22 cellular contexts compared by ENCODE assay signal in genomic region chr18:57519668-57520424, GRCh38.
"Had no signal": no experiment of that assay in that cellular context is flagged by ENCODE, and none has a peak within 500 bp of the region (broad histone marks: within the 10 kb centered on the region; RNA-seq: fewer than 3 reads in every experiment).

No MANE protein-coding gene starts in this region.

- H3K36me3 Mint-ChIP-seq: brain; natural killer cell treated with Interleukin-12 subunit alpha and Interleukin-12 subunit beta and Interleukin-15 and Interleukin-18, amount 100 ng/mL, for 72 hours had no signal

- H3K4me3 Mint-ChIP-seq: activated CD4-positive, alpha-beta T cell treated with anti-CD3 and anti-CD28 coated beads, Interleukin-2, amount 10 ng/mL, durations not matched to agents 7 days and 5 days; activated CD8-positive, alpha-beta T cell treated with anti-CD3 and anti-CD28 coated beads, Interleukin-2, amount 10 ng/mL, durations not matched to agents 7 days and 5 days; activated naive CD8-positive, alpha-beta T cell treated with anti-CD3 and anti-CD28 coated beads, Interleukin-2, amount 50 U/mL, for 24 hours; activated T-cell treated with anti-CD3 and anti-CD28 coated beads, Interleukin-2, amount 50 U/mL, for 24 hours; brain; central memory CD8-positive, alpha-beta T cell; natural killer cell treated with Interleukin-12 subunit alpha and Interleukin-12 subunit beta and Interleukin-15 and Interleukin-18, amount 100 ng/mL, for 72 hours had no signal

- H3K9me3 ChIP-seq: colonic mucosa, gastroesophageal sphincter, upper lobe of right lung had no signal

- H3K79me2 ChIP-seq: parathyroid adenoma had no signal

- H3K27me3 ChIP-seq: colonic mucosa had no signal

- H3K9ac ChIP-seq: parathyroid adenoma had no signal

- ATAC-seq: activated CD4-positive, CD25-positive, alpha-beta regulatory T cell treated with anti-CD3 and anti-CD28 coated beads, Interleukin-2, amount 50 U/mL, for 24 hours; activated CD8-positive, alpha-beta T cell treated with anti-CD3 and anti-CD28 coated beads, Interleukin-2, amount 10 ng/mL, durations not matched to agents 7 days and 5 days; activated naive CD8-positive, alpha-beta T cell treated with anti-CD3 and anti-CD28 coated beads, Interleukin-2, amount 50 U/mL, for 24 hours; esophagus mucosa; gastroesophageal sphincter; heart right ventricle; natural killer cell treated with Interleukin-12 subunit alpha and Interleukin-12 subunit beta and Interleukin-15 and Interleukin-18, amount 100 ng/mL, for 72 hours; upper lobe of right lung had no signal

- H3K36me3 ChIP-seq: colonic mucosa, gastroesophageal sphincter, heart right ventricle, upper lobe of right lung had no signal

- H3K4me3 ChIP-seq: colonic mucosa, gastroesophageal sphincter, heart right ventricle, upper lobe of right lung had no signal

- H2AFZ ChIP-seq: parathyroid adenoma had no signal

- FAIRE-seq: endometrium had no signal

- H3K27ac ChIP-seq: colonic mucosa, gastroesophageal sphincter, heart right ventricle, parathyroid adenoma, upper lobe of right lung had no signal

- H3K4me1 ChIP-seq: colonic mucosa, gastroesophageal sphincter, parathyroid adenoma, upper lobe of right lung had no signal

- H3K9me3 Mint-ChIP-seq: activated CD4-positive, alpha-beta T cell treated with anti-CD3 and anti-CD28 coated beads, Interleukin-2, amount 10 ng/mL, durations not matched to agents 7 days and 5 days; activated naive CD8-positive, alpha-beta T cell treated with anti-CD3 and anti-CD28 coated beads, Interleukin-2, amount 50 U/mL, for 24 hours; activated T-cell treated with anti-CD3 and anti-CD28 coated beads, Interleukin-2, amount 50 U/mL, for 24 hours; activated T-helper 2 cell treated with anti-CD3 and anti-CD28 coated beads, Interferon-gamma antibody, Interleukin-2, Interleukin-4, amounts not matched to agents 10 μg/mL and 5 μg/mL and 100 μg/mL, durations not matched to agents 14 hours and 24 hours and 36 hours; central memory CD8-positive, alpha-beta T cell; natural killer cell treated with Interleukin-12 subunit alpha and Interleukin-12 subunit beta and Interleukin-15 and Interleukin-18, amount 100 ng/mL, for 72 hours had no signal

- DNase-seq: activated CD4-positive, alpha-beta T cell treated with anti-CD3 and anti-CD28 coated beads, Interleukin-2, amount 10 ng/mL, durations not matched to agents 7 days and 5 days; activated CD8-positive, alpha-beta T cell treated with anti-CD3 and anti-CD28 coated beads, Interleukin-2, amount 10 ng/mL, durations not matched to agents 7 days and 5 days; activated naive CD4-positive, alpha-beta T cell treated with Interleukin-2 at 50 U/mL for 16 hours; activated naive CD8-positive, alpha-beta T cell treated with anti-CD3 and anti-CD28 coated beads, Interleukin-2, amount 50 U/mL, for 24 hours; activated T-cell treated with anti-CD3 and anti-CD28 coated beads, Interleukin-2, amount 50 U/mL, for 24 hours; anterior cingulate cortex; colonic mucosa; heart right ventricle; kidney glomerular epithelial cell; stimulated activated CD8-positive, alpha-beta memory T cell treated with anti-CD3 and anti-CD28 coated beads, Interleukin-4, amount 100 ng/mL, for 48 hours; stimulated activated naive CD4-positive, alpha-beta T cell; T1000; upper lobe of right lung had no signal

- H3K4me1 Mint-ChIP-seq: activated CD4-positive, alpha-beta T cell treated with anti-CD3 and anti-CD28 coated beads, Interleukin-2, amount 10 ng/mL, durations not matched to agents 7 days and 5 days; activated naive CD8-positive, alpha-beta T cell treated with anti-CD3 and anti-CD28 coated beads, Interleukin-2, amount 50 U/mL, for 24 hours; central memory CD8-positive, alpha-beta T cell had no signal

- H3K27ac Mint-ChIP-seq: activated CD4-positive, alpha-beta T cell treated with anti-CD3 and anti-CD28 coated beads, Interleukin-2, amount 10 ng/mL, durations not matched to agents 7 days and 5 days; activated CD8-positive, alpha-beta T cell treated with anti-CD3 and anti-CD28 coated beads, Interleukin-2, amount 10 ng/mL, durations not matched to agents 7 days and 5 days; activated naive CD8-positive, alpha-beta T cell treated with anti-CD3 and anti-CD28 coated beads, Interleukin-2, amount 50 U/mL, for 24 hours; activated T-cell treated with anti-CD3 and anti-CD28 coated beads, Interleukin-2, amount 50 U/mL, for 24 hours; activated T-helper 2 cell treated with anti-CD3 and anti-CD28 coated beads, Interferon-gamma antibody, Interleukin-2, Interleukin-4, amounts not matched to agents 10 μg/mL and 5 μg/mL and 100 μg/mL, durations not matched to agents 14 hours and 24 hours and 36 hours; brain; natural killer cell treated with Interleukin-12 subunit alpha and Interleukin-12 subunit beta and Interleukin-15 and Interleukin-18, amount 100 ng/mL, for 72 hours had no signal
